In the genomic region with DNA sequence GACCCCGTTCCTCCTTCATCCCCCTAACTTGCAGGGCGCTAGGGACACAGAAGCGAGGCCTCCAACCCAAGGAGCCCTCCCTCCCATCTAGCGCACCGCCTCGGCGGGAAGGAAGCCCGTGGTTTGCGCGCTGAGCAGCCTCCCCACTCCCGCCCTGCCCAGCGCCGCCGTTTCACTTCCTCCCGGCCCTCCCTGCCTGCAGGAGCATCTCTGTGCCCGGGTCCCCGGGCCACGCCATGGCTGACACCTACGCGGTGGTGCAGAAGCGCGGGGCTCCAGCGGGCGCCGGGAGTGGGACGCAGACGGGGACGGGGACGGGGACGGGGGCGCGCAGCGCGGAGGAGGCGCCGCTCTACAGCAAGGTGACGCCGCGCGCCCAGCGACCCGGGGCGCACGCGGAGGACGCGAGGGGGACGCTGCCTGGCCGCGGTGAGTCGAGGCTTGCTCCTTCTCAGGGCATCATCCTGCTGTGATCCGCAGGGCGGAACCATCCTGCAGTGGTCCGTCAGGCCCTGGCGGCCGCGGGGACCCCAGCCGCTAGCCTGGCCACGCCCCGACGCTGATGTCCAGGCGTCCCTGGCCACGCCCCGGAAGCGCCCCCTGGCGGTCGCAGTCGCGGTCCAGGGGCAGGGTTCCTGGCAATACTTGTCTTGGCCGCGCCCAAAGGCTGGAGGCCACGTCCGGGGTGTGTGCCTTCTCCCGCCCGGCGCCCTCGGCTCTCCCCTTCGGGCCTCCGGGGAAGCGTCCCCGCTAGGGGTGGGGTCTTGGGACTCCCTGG, we compare ENCODE assay signal across 8 cellular contexts. TPM values are rescaled to one million over a fixed set of nuclear protein-coding genes. Genes with fewer than 3 reads are reported as not detected.
A peak's percentile ranks its signal among the peaks of the same experiment; 100 is the strongest.
DNase-seq lines count a peak whose midpoint lies in the region; ATAC-seq and TF ChIP-seq lines count a peak whose summit lies in the region.

No MANE protein-coding gene starts in this region.

- peak; percentile 55 for ATAC-seq in GM21360 (IDR thresholded peaks at IDR 0.05; ENCODE audit: unreplicated experiment)

- H3F3A ChIP-seq in neural progenitor cell (ENCODE audit: low read depth), result no peaks in the 10 kb centered on the region

- DNase-seq in DMS153 (lab: John Stamatoyannopoulos, UW), result peak; percentile 73
- DNase-seq in HS-27A (ENCODE audit: low read depth), result peak; percentile 83
- DNase-seq in RPMI7951 (ENCODE audit: low read depth), result peak; percentile 87
- DNase-seq in activated effector memory CD4-positive, alpha-beta T cell treated with anti-CD3 and anti-CD28 coated beads, Interleukin-2, amount 50 U/mL, for 16 hours, result peak; percentile 91
- peak; percentile 82 to 96 for DNase-seq in foreskin fibroblast
- DNase-seq in neural progenitor cell (ENCODE audit: low spot score), result peak; percentile 95

- H3K27me3 ChIP-seq in neural progenitor cell (no peaks in the 10 kb centered on the region), subcutaneous abdominal adipose tissue (ENCODE audit: control insufficient read depth in 5 of 5, insufficient read depth in 4 of 5, low read length in 5 of 5) (no peaks in the 10 kb centered on the region)

- peak; percentile 86 for TF ChIP-seq CTCF in foreskin fibroblast (IDR thresholded peaks at IDR 0.05; ENCODE audit: low read depth, low read length)
- peak; percentile 91 for TF ChIP-seq CTCF in neural progenitor cell (IDR thresholded peaks at IDR 0.05)

- no peaks in the 10 kb centered on the region for H3K79me2 ChIP-seq in neural progenitor cell (ENCODE audit: low read depth)

- peaks cover 25% of the 10 kb centered on the region for H3K36me3 Mint-ChIP-seq in neural progenitor cell

- peaks cover 15% of the 10 kb centered on the region for H3K4me1 Mint-ChIP-seq in neural progenitor cell

- H3K4me1 ChIP-seq in neural progenitor cell, result peaks cover 4% of the 10 kb centered on the region
- peaks cover 6 to 58% (median 32%) of the 10 kb centered on the region in 5 donors for H3K4me1 ChIP-seq in subcutaneous abdominal adipose tissue (ENCODE audit: control insufficient read depth in 5 of 5, insufficient read depth in 5 of 5, low read length in 5 of 5)

- H3K27ac ChIP-seq in neural progenitor cell (no peak overlapping the region), subcutaneous abdominal adipose tissue (ENCODE audit: low read depth, low read length) (peak overlapping the region; percentile 72)

- H3K36me3 ChIP-seq in neural progenitor cell, result no peaks in the 10 kb centered on the region
- H3K36me3 ChIP-seq in subcutaneous abdominal adipose tissue (ENCODE audit: control insufficient read depth in 5 of 5, insufficient read depth in 5 of 5, low read length in 5 of 5), result peaks cover 3 to 22% (median 7%) of the 10 kb centered on the region in 5 donors

- H3K4me3 Mint-ChIP-seq in neural progenitor cell, result peak overlapping the region; percentile 90

- H3K27ac Mint-ChIP-seq in neural progenitor cell, result no peak overlapping the region

- H3K4me3 ChIP-seq in foreskin fibroblast (ENCODE audit: low read depth in 1 of 2, low read length in 2 of 2) (peak overlapping the region; percentile 96 to 98), neural progenitor cell (peak overlapping the region; percentile 64), subcutaneous abdominal adipose tissue (ENCODE audit: low read depth in 1 of 5, low read length in 5 of 5) (peak overlapping the region; percentile 85 to 94 (median 89))

- H3K9me3 ChIP-seq in neural progenitor cell (ENCODE audit: low read depth) (no peaks in the 10 kb centered on the region), subcutaneous abdominal adipose tissue (ENCODE audit: control insufficient read depth in 5 of 5, low read length in 5 of 5) (no peaks in the 10 kb centered on the region)

- H3K27me3 Mint-ChIP-seq in neural progenitor cell (ENCODE audit: insufficient read depth, low read depth), result no peaks in the 10 kb centered on the region

- peaks cover 5% of the 10 kb centered on the region for H3K9me3 Mint-ChIP-seq in neural progenitor cell

- H3K9ac ChIP-seq in neural progenitor cell, result no peak overlapping the region
- H3K9ac ChIP-seq in subcutaneous abdominal adipose tissue (ENCODE audit: low read length in 5 of 5), result peak overlapping the region; percentile 77 to 96 (median 82)

- peak overlapping the region; percentile 81 for H3K4me2 ChIP-seq in neural progenitor cell

- H4K20me1 ChIP-seq in neural progenitor cell (ENCODE audit: low read depth), result no peaks in the 10 kb centered on the region

- H2AFZ ChIP-seq in neural progenitor cell (replicated peaks), result peak overlapping the region; percentile 86

RNA-seq across cellular contexts. Expression of gene PTPN18, which starts 16.4 kb away (rescaled TPM):
- 26.0 and 28.4 TPM in 2 replicates for total RNA-seq in RPMI7951 (2014; rRNA removed; shearing (Covaris generic))
- total RNA-seq in neural progenitor cell (ENCODE audit: low replicate concordance), result 4.0 and 17.6 TPM in 2 replicates

RNA-seq across cellular contexts. Expression of gene IMP4, which starts 29.5 kb away (rescaled TPM):
- total RNA-seq in RPMI7951 (2014; rRNA removed; shearing (Covaris generic)), result 103 and 118 TPM in 2 replicates
- total RNA-seq in neural progenitor cell (ENCODE audit: low replicate concordance), result 23.3 and 51.4 TPM in 2 replicates
